In genomic region chr1:198903203-198903602, GRCh38 we compare ENCODE assay signal across 13 cellular contexts.
DNase-seq lines count a peak whose midpoint lies in the region; ATAC-seq, FAIRE-seq and TF ChIP-seq lines count a peak whose summit lies in the region.
"Had no signal": no experiment of that assay in that cellular context is flagged by ENCODE, and none has a peak within 500 bp of the region (broad histone marks: within the 10 kb centered on the region; RNA-seq: fewer than 3 reads in every experiment).

No MANE protein-coding gene starts in this region.

- H3K27me3 Mint-ChIP-seq in type B pancreatic cell = no peaks in the 10 kb centered on the region

- H3K9me3 Mint-ChIP-seq in type B pancreatic cell = no peaks in the 10 kb centered on the region
- H3K9me3 Mint-ChIP-seq: IgD-negative memory B cell had no signal

- TF ChIP-seq CTCF in cardiac muscle cell (IDR thresholded peaks at IDR 0.05; ENCODE audit: low read depth, low read length) (no peak), K562 (IDR thresholded peaks at IDR 0.05 in 2 of 3, conservative IDR thresholded peaks at IDR 0.05 in 1 of 3; ENCODE audit: insufficient read depth in 2 of 3, low read depth in 1 of 3, low read length in 3 of 3) (no peak), type B pancreatic cell (conservative IDR thresholded peaks at IDR 0.05) (no peak)

- no peak for TF ChIP-seq RAD21 in K562 (CRISPR knock-in tag; conservative IDR thresholded peaks at IDR 0.05 in 1 of 2, IDR thresholded peaks at IDR 0.05 in 1 of 2)

- peaks cover 23% of the 10 kb centered on the region for H3K36me3 Mint-ChIP-seq in type B pancreatic cell

- H3K9me3 ChIP-seq in cardiac muscle cell (ENCODE audit: low read depth) (no peaks in the 10 kb centered on the region), K562 (replicated peaks; ENCODE audit: control insufficient read depth, insufficient read depth, low read depth, low read length) (no peaks in the 10 kb centered on the region)
- H3K9me3 ChIP-seq: stomach had no signal

- no peaks in the 10 kb centered on the region for H3K27me3 ChIP-seq in cardiac muscle cell
- no peaks in the 10 kb centered on the region for H3K27me3 ChIP-seq in K562 (ENCODE audit: control insufficient read depth in 2 of 2, insufficient read depth in 2 of 2, low read length in 2 of 2)
- H3K27me3 ChIP-seq: BLaER1 treated with 17β-estradiol and CSF1 and Interleukin-3, amounts not matched to agents 10 nM and 100 nM; stomach had no signal

- no peak for TF ChIP-seq POLR2A in K562 (conservative IDR thresholded peaks at IDR 0.05)

- CTCF ChIA-PET in K562 (lab: Yijun Ruan, JAX; ENCODE audit: low intra/inter-chr PET ratio) = no interaction called here

- POLR2A ChIA-PET in K562 (lab: Yijun Ruan, JAX) = no interaction called here

- no TSS peak for BruUV-seq in K562 (replicated peaks; lab: Mats Ljungman, UMichigan)

- H3K36me3 ChIP-seq in cardiac muscle cell (no peaks in the 10 kb centered on the region), K562 (ENCODE audit: control insufficient read depth, insufficient read depth, low read length) (no peaks in the 10 kb centered on the region)

- peaks cover 33% of the 10 kb centered on the region for H3K4me1 Mint-ChIP-seq in type B pancreatic cell (ENCODE audit: unreplicated experiment)

- in situ Hi-C loops in K562 (cut with MboI) = no loop called here

- H3K4me3 Mint-ChIP-seq in type B pancreatic cell = peak overlapping the region; percentile 65
- H3K4me3 Mint-ChIP-seq: IgD-negative memory B cell had no signal

- intact Hi-C loops in cardiac septum (cut with DNase I) = loop anchor here (5.0 kb wide), 1 partner anchor 36 kb away; no protein-coding TSS in a partner anchor
- intact Hi-C loops in K562 (cut with micrococcal nuclease) = no loop called here

- no peaks in the 10 kb centered on the region for H3K79me2 ChIP-seq in K562 (ENCODE audit: control insufficient read depth, insufficient read depth, low read length)

- ATAC-seq in K562 = no peak

- H2AFZ ChIP-seq in K562 (ENCODE audit: low read depth, low read length) = no peak overlapping the region

- H3K4me1 ChIP-seq in cardiac muscle cell (ENCODE audit: low read depth) = no peaks in the 10 kb centered on the region
- no peaks in the 10 kb centered on the region for H3K4me1 ChIP-seq in K562 (replicated peaks in 1 of 2; ENCODE audit: control insufficient read depth in 2 of 2, insufficient read depth in 2 of 2, low read length in 2 of 2)

- TF ChIP-seq EP300 in K562 (IDR thresholded peaks at IDR 0.05; ENCODE audit: low read length) = no peak

- H3K9ac ChIP-seq in K562 (ENCODE audit: insufficient read depth in 1 of 2, low read depth in 2 of 2, low read length in 2 of 2) = no peak overlapping the region
- H3K9ac ChIP-seq: BLaER1 treated with 17β-estradiol and CSF1 and Interleukin-3, amounts not matched to agents 10 nM and 100 nM had no signal

- no peaks in the 10 kb centered on the region for H4K20me1 ChIP-seq in K562 (replicated peaks; ENCODE audit: control insufficient read depth, insufficient read depth, low read length)

- no peak overlapping the region for H3K27ac ChIP-seq in cardiac muscle cell
- no peak overlapping the region for H3K27ac ChIP-seq in K562 (ENCODE audit: extremely low read depth, low read depth, low read length)
- H3K27ac ChIP-seq: stomach had no signal

- FAIRE-seq in K562 (lab: Jason Lieb, UNC) = no peak

- H3K4me3 ChIP-seq in cardiac muscle cell (no peak overlapping the region), K562 (no peak overlapping the region)
- H3K4me3 ChIP-seq: BLaER1 treated with 17β-estradiol and CSF1 and Interleukin-3, amounts not matched to agents 10 nM and 100 nM; skin epidermis; stomach had no signal

- peak; percentile 15 to 41 for DNase-seq in cardiac muscle cell (ENCODE audit: low read depth in 1 of 2, low spot score in 1 of 2)
- DNase-seq in cardiac septum (ENCODE audit: low spot score) = no peak
- DNase-seq in K562 (ENCODE audit: extremely low read depth in 1 of 4, low spot score in 3 of 4) = no peak
- peak; percentile 66 for DNase-seq in islet precursor cell
- DNase-seq in type B pancreatic cell (ENCODE audit: extremely low spot score, unreplicated experiment) = no peak
- no peak for DNase-seq in SHP77 treated with DMSO at 0.1 percent for 48 hours (lab: John Stamatoyannopoulos, UW)
- DNase-seq in GM03348 (ENCODE audit: low spot score) = no peak
- no peak for DNase-seq in NOMO-1 treated with dmso at 0.1 percent for 144 hours (lab: John Stamatoyannopoulos, UW; ENCODE audit: unreplicated experiment)
- DNase-seq: activated CD4-positive, alpha-beta T cell treated with anti-CD3 and anti-CD28 coated beads, Interleukin-2, amount 50 U/mL, for 48 hours; stomach had no signal

- no peaks in the 10 kb centered on the region for H3K9me1 ChIP-seq in K562 (ENCODE audit: control insufficient read depth, insufficient read depth, low read length)

- peak overlapping the region; percentile 61 for H3K27ac Mint-ChIP-seq in type B pancreatic cell

- H3K4me2 ChIP-seq in K562 (ENCODE audit: insufficient read depth, low read length) = no peak overlapping the region

- WGBS in K562 (ENCODE audit: insufficient coverage, low coverage, missing lambda C conversion rate) = 0% methylated on average over 3 of the region's 3 CpGs

TF ChIP-seq in K562, 482 proteins besides CTCF, POLR2A, EP300 and RAD21:
- no peak for TF ChIP-seq ZNF175 (CRISPR knock-in tag; IDR thresholded peaks at IDR 0.05; ENCODE audit: low read depth)
- peak; percentile 28 for TF ChIP-seq MAFF (IDR thresholded peaks at IDR 0.05; ENCODE audit: low read length)
- peak; percentile 41; the same call in 1 of the 2 replicates for TF ChIP-seq MAFG (tag; conservative IDR thresholded peaks at IDR 0.05)
- TF ChIP-seq ZNF586 (CRISPR knock-in tag; conservative IDR thresholded peaks at IDR 0.05) = no peak
- no peak for TF ChIP-seq HDGF (IDR thresholded peaks at IDR 0.05)
- TF ChIP-seq, protein P1, sequence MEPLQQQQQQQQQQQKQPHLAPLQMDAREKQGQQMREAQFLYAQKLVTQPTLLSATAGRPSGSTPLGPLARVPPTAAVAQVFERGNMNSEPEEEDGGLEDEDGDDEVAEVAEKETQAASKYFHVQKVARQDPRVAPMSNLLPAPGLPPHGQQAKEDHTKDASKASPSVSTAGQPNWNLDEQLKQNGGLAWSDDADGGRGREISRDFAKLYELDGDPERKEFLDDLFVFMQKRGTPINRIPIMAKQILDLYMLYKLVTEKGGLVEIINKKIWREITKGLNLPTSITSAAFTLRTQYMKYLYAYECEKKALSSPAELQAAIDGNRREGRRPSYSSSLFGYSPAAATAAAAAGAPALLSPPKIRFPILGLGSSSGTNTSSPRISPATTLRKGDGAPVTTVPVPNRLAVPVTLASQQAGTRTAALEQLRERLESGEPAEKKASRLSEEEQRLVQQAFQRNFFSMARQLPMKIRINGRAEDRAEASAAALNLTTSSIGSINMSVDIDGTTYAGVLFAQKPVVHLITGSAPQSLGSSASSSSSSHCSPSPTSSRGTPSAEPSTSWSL (CRISPR knock-in tag; IDR thresholded peaks at IDR 0.05; ENCODE audit: borderline replicate concordance) = no peak
- TF ChIP-seq C11orf30 (IDR thresholded peaks at IDR 0.05; ENCODE audit: low read depth) = peak; percentile 20; the same call in 1 of the 2 replicates
- TF ChIP-seq ZNF140 (CRISPR knock-in tag; IDR thresholded peaks at IDR 0.05) = no peak
- TF ChIP-seq E2F8 (IDR thresholded peaks at IDR 0.05; ENCODE audit: low read depth, partially characterized antibody) = no peak
- no peak for TF ChIP-seq ZNF436 (CRISPR knock-in tag; IDR thresholded peaks at IDR 0.05)
- no peak for TF ChIP-seq BRD4 (IDR thresholded peaks at IDR 0.05)
- TF ChIP-seq ZNF696 (CRISPR knock-in tag; conservative IDR thresholded peaks at IDR 0.05) = no peak
- no peak for TF ChIP-seq ZNF124 (CRISPR knock-in tag; IDR thresholded peaks at IDR 0.05)
- no peak for TF ChIP-seq MAZ (CRISPR knock-in tag; conservative IDR thresholded peaks at IDR 0.05 in 1 of 2, IDR thresholded peaks at IDR 0.05 in 1 of 2)
- TF ChIP-seq SRSF7 (optimal IDR thresholded peaks at IDR 0.05; ENCODE audit: low read depth, low read length) = no peak
- no peak for TF ChIP-seq RFX1 (IDR thresholded peaks at IDR 0.05)

Comparison
In these comparisons a context has a peak if more than half of its experiments do, and no peak if none do; other contexts are left out.
1. DNase-seq: peak in cardiac muscle cell (2 of 2) and islet precursor cell (single experiment); none in cardiac septum (single experiment), K562 (0 of 4), type B pancreatic cell (single experiment), SHP77 treated with DMSO at 0.1 percent for 48 hours (single experiment), GM03348 (single experiment) and NOMO-1 treated with dmso at 0.1 percent for 144 hours (single experiment).